In genomic region chr5:26669523-26669922, GRCh38 we compare ENCODE assay signal across 23 cellular contexts.
DNase-seq lines count a peak whose midpoint lies in the region; ATAC-seq and TF ChIP-seq lines count a peak whose summit lies in the region.
"Had no signal": no experiment of that assay in that cellular context is flagged by ENCODE, and none has a peak within 500 bp of the region (broad histone marks: within the 10 kb centered on the region; RNA-seq: fewer than 3 reads in every experiment).

No MANE protein-coding gene starts in this region.

- H3K27me3 ChIP-seq in endodermal cell (ENCODE audit: control insufficient read depth, insufficient read depth, low read length, poor library complexity, severe bottlenecking): no peaks in the 10 kb centered on the region
- no peaks in the 10 kb centered on the region for H3K27me3 ChIP-seq in neuronal stem cell (ENCODE audit: control insufficient read depth in 3 of 3, insufficient read depth in 3 of 3, low read depth in 1 of 3, low read length in 3 of 3)

- H2AK5ac ChIP-seq in neuronal stem cell (ENCODE audit: low read depth, low read length): no peak overlapping the region

- no peak for ATAC-seq in GM19455 (IDR thresholded peaks at IDR 0.05; ENCODE audit: unreplicated experiment)
- ATAC-seq in GM21576 (IDR thresholded peaks at IDR 0.05; ENCODE audit: unreplicated experiment): no peak
- ATAC-seq in GM21515 (IDR thresholded peaks at IDR 0.05; ENCODE audit: unreplicated experiment): no peak
- ATAC-seq: HCT116, Panc1 had no signal

- no peak overlapping the region for H3K4ac ChIP-seq in neuronal stem cell (ENCODE audit: low read length)

- H3K4me1 Mint-ChIP-seq in endodermal cell: peaks cover 3% of the 10 kb centered on the region
- no peaks in the 10 kb centered on the region for H3K4me1 Mint-ChIP-seq in activated CD4-positive, alpha-beta T cell treated with anti-CD3 and anti-CD28 coated beads, Interleukin-2, amount 10 ng/mL, durations not matched to agents 24 days and 14 days
- H3K4me1 Mint-ChIP-seq: CD4-positive, alpha-beta memory T cell had no signal

- H2AFZ ChIP-seq in neuronal stem cell (ENCODE audit: low read length): no peak overlapping the region

- no peak overlapping the region for H3K4me2 ChIP-seq in neuronal stem cell (ENCODE audit: insufficient read depth, low read length, poor library complexity, severe bottlenecking)

- H3K4me3 Mint-ChIP-seq in endodermal cell: no peak overlapping the region
- H3K4me3 Mint-ChIP-seq in activated CD4-positive, alpha-beta T cell treated with anti-CD3 and anti-CD28 coated beads, Interleukin-2, amount 10 ng/mL, durations not matched to agents 24 days and 14 days: no peak overlapping the region
- H3K4me3 Mint-ChIP-seq: CD4-positive, alpha-beta memory T cell had no signal

- DNase-seq in HuH-7 (ENCODE audit: low spot score) (peak; percentile 19), endodermal cell (peak; percentile 44), neuronal stem cell (ENCODE audit: low spot score) (no peak)
- DNase-seq in activated CD4-positive, alpha-beta T cell treated with anti-CD3 and anti-CD28 coated beads, Interleukin-2, amount 10 ng/mL, durations not matched to agents 24 days and 14 days: no peak
- DNase-seq: C1 segment of cervical spinal cord; Caco-2; CD4-positive, alpha-beta memory T cell; DND-41; NCI-H1048; NCI-H1417; NCI-H1694 treated with DMSO at 0.1 percent for 48 hours; NCI-H2081 treated with DMSO at 0.1 percent for 48 hours; NCI-H2171; NCI-H226; NCI-H510A; NCI-H69; SIG-M5 had no signal

- 91 to 92% methylated on average over 13 to 25 of the region's 25 CpGs for WGBS in endodermal cell (ENCODE audit: insufficient coverage in 1 of 2, insufficient read length in 1 of 2), 2 experiments
- WGBS in neuronal stem cell (ENCODE audit: extremely low coverage in 2 of 2, insufficient read length in 2 of 2, insufficient replicate concordance in 1 of 2), 2 donors: no CpG with 5 or more reads among the region's 25 CpGs

- H4K91ac ChIP-seq in neuronal stem cell (ENCODE audit: low read depth, low read length, poor library complexity): no peak overlapping the region

- H2BK5ac ChIP-seq in neuronal stem cell (ENCODE audit: low read length): peak overlapping the region; percentile 19

- no peaks in the 10 kb centered on the region for H3K9me3 Mint-ChIP-seq in endodermal cell
- peaks cover 3% of the 10 kb centered on the region for H3K9me3 Mint-ChIP-seq in activated CD4-positive, alpha-beta T cell treated with anti-CD3 and anti-CD28 coated beads, Interleukin-2, amount 10 ng/mL, durations not matched to agents 24 days and 14 days

- H3K9ac ChIP-seq in endodermal cell (ENCODE audit: extremely low read depth, low read length, poor library complexity, severe bottlenecking) (no peak overlapping the region), neuronal stem cell (ENCODE audit: low read depth, low read length, poor library complexity) (no peak overlapping the region)

- no peaks in the 10 kb centered on the region for H3K9me3 ChIP-seq in endodermal cell (ENCODE audit: control insufficient read depth, low read length)
- H3K9me3 ChIP-seq in neuronal stem cell (replicated peaks in 1 of 2; ENCODE audit: control insufficient read depth in 2 of 2, insufficient read depth in 1 of 2, low read depth in 1 of 2, low read length in 2 of 2): no peaks in the 10 kb centered on the region
- H3K9me3 ChIP-seq: Caco-2 had no signal

- no peaks in the 10 kb centered on the region for H3K36me3 Mint-ChIP-seq in endodermal cell (ENCODE audit: low read depth)
- no peaks in the 10 kb centered on the region for H3K36me3 Mint-ChIP-seq in activated CD4-positive, alpha-beta T cell treated with anti-CD3 and anti-CD28 coated beads, Interleukin-2, amount 10 ng/mL, durations not matched to agents 24 days and 14 days (ENCODE audit: low read depth)
- H3K36me3 Mint-ChIP-seq: CD4-positive, alpha-beta memory T cell had no signal

- H2BK120ac ChIP-seq in neuronal stem cell (ENCODE audit: low read depth, low read length): no peak overlapping the region

- H4K8ac ChIP-seq in neuronal stem cell (ENCODE audit: low read depth, low read length): no peak overlapping the region

- no peak overlapping the region for H2BK12ac ChIP-seq in neuronal stem cell (ENCODE audit: low read length)

- H3K27ac Mint-ChIP-seq in endodermal cell: no peak overlapping the region
- no peak overlapping the region for H3K27ac Mint-ChIP-seq in activated CD4-positive, alpha-beta T cell treated with anti-CD3 and anti-CD28 coated beads, Interleukin-2, amount 10 ng/mL, durations not matched to agents 24 days and 14 days
- H3K27ac Mint-ChIP-seq: CD4-positive, alpha-beta memory T cell had no signal

- H3K4me1 ChIP-seq in endodermal cell (ENCODE audit: control insufficient read depth, insufficient read depth, low read length) (peaks cover 4% of the 10 kb centered on the region), neuronal stem cell (ENCODE audit: control insufficient read depth in 2 of 2, insufficient read depth in 1 of 2, low read depth in 1 of 2, low read length in 2 of 2) (peaks cover under 1% of the 10 kb centered on the region in 2 donors)
- H3K4me1 ChIP-seq: Caco-2 had no signal

- H3K79me1 ChIP-seq in neuronal stem cell (ENCODE audit: low read depth, low read length): no peaks in the 10 kb centered on the region

- H3K27ac ChIP-seq in endodermal cell (ENCODE audit: low read depth, low read length) (no peak overlapping the region), neuronal stem cell (replicated peaks; ENCODE audit: low read length) (no peak overlapping the region)
- H3K27ac ChIP-seq: SK-N-MC had no signal

- no peak for TF ChIP-seq CTCF in endodermal cell (conservative IDR thresholded peaks at IDR 0.05)

- H3K36me3 ChIP-seq in endodermal cell (ENCODE audit: control insufficient read depth, insufficient read depth, low read length): no peaks in the 10 kb centered on the region
- H3K36me3 ChIP-seq in neuronal stem cell (replicated peaks in 1 of 2; ENCODE audit: control insufficient read depth in 2 of 2, insufficient read depth in 2 of 2, low read length in 2 of 2): no peaks in the 10 kb centered on the region

- H2BK15ac ChIP-seq in neuronal stem cell (ENCODE audit: low read length): no peak overlapping the region

- H3K18ac ChIP-seq in neuronal stem cell (ENCODE audit: low read length): peak overlapping the region; percentile 80

- intact Hi-C loops in activated CD4-positive, alpha-beta T cell treated with anti-CD3 and anti-CD28 coated beads, Interleukin-2, amount 10 ng/mL, durations not matched to agents 24 days and 14 days (cut with micrococcal nuclease): no loop called here

- no peak overlapping the region for H3K23ac ChIP-seq in neuronal stem cell (ENCODE audit: low read depth, low read length, poor library complexity)

- H3K4me3 ChIP-seq in endodermal cell (ENCODE audit: low read length) (no peak overlapping the region), neuronal stem cell (ENCODE audit: low read length in 2 of 2) (peak overlapping the region in 1 of 2 donors; percentile 58)
- H3K4me3 ChIP-seq: SK-N-MC had no signal

- no peak overlapping the region for H3K14ac ChIP-seq in neuronal stem cell (ENCODE audit: low read length)

- no peaks in the 10 kb centered on the region for H3K27me3 Mint-ChIP-seq in endodermal cell (ENCODE audit: insufficient read depth)
- H3K27me3 Mint-ChIP-seq in activated CD4-positive, alpha-beta T cell treated with anti-CD3 and anti-CD28 coated beads, Interleukin-2, amount 10 ng/mL, durations not matched to agents 24 days and 14 days: no peaks in the 10 kb centered on the region
- H3K27me3 Mint-ChIP-seq: CD4-positive, alpha-beta memory T cell had no signal

Comparison
In these comparisons a context has a peak if more than half of its experiments do, and no peak if none do; other contexts are left out.
1. DNase-seq: peak in HuH-7 (single experiment) and endodermal cell (single experiment); none in neuronal stem cell (single experiment) and activated CD4-positive, alpha-beta T cell treated with anti-CD3 and anti-CD28 coated beads, Interleukin-2, amount 10 ng/mL, durations not matched to agents 24 days and 14 days (single experiment).